23 cellular contexts compared by ENCODE assay signal in genomic region chr11:123642435-123642834, GRCh38. TPM values are rescaled to one million over a fixed set of nuclear protein-coding genes. Genes with fewer than 3 reads are reported as not detected.
"Had no signal": no experiment of that assay in that cellular context is flagged by ENCODE, and none has a peak within 500 bp of the region (broad histone marks: within the 10 kb centered on the region; RNA-seq: fewer than 3 reads in every experiment).

No MANE protein-coding gene starts in this region.

- H3K4me3 ChIP-seq: gastrocnemius medialis, lower lobe of right lung, pancreas, stomach, thyroid gland, vagina had no signal

- H3K4me3 Mint-ChIP-seq: effector memory CD8-positive, alpha-beta T cell; natural killer cell; stimulated activated effector memory CD8-positive, alpha-beta T cell treated with anti-CD3 and anti-CD28 coated beads, Interleukin-12 subunit alpha, Interleukin-12 subunit beta, amount 100 ng/mL, for 72 hours had no signal

- H3K27ac ChIP-seq: epithelial cell of prostate, gastrocnemius medialis, lower lobe of right lung, neutrophil, pancreas, stomach, thyroid gland, vagina had no signal

- H3K4me1 ChIP-seq: lower lobe of right lung, pancreas, thyroid gland, vagina had no signal

- H3K27me3 ChIP-seq: gastrocnemius medialis, pancreas, thyroid gland, vagina had no signal

- ATAC-seq: effector memory CD8-positive, alpha-beta T cell; esophagus mucosa; gastrocnemius medialis; left ventricle myocardium superior; lower lobe of right lung; natural killer cell; pancreas; sciatic nerve; stimulated activated effector memory CD8-positive, alpha-beta T cell treated with anti-CD3 and anti-CD28 coated beads, Interleukin-12 subunit alpha, Interleukin-12 subunit beta, amount 100 ng/mL, for 72 hours had no signal

- H3K27ac Mint-ChIP-seq: effector memory CD8-positive, alpha-beta T cell; natural killer cell; stimulated activated effector memory CD8-positive, alpha-beta T cell treated with anti-CD3 and anti-CD28 coated beads, Interleukin-12 subunit alpha, Interleukin-12 subunit beta, amount 100 ng/mL, for 72 hours had no signal

- FAIRE-seq: keratinocyte, pancreas had no signal

- H3K36me3 Mint-ChIP-seq: natural killer cell; stimulated activated effector memory CD8-positive, alpha-beta T cell treated with anti-CD3 and anti-CD28 coated beads, Interleukin-12 subunit alpha, Interleukin-12 subunit beta, amount 100 ng/mL, for 72 hours had no signal

- DNase-seq: cortex of kidney; effector memory CD8-positive, alpha-beta T cell; foreskin fibroblast; gastrocnemius medialis; head of caudate nucleus; left ventricle myocardium superior; lower lobe of right lung; natural killer cell; pancreas; stimulated activated CD4-positive, alpha-beta T cell treated with anti-CD3 and anti-CD28 coated beads, Interleukin-2, amount 100 ng/mL, for 24 hours; stimulated activated CD4-positive, alpha-beta T cell treated with anti-CD3 and anti-CD28 coated beads, Interleukin-4, amount 100 ng/mL, for 24 hours; stimulated activated naive CD4-positive, alpha-beta T cell treated with Interleukin-2 at 50 U/mL for 16 hours; stomach; thyroid gland; trophoblast cell had no signal

- H3K36me3 ChIP-seq: lower lobe of right lung, neutrophil, pancreas, stomach, thyroid gland, vagina had no signal

- H3K9me3 Mint-ChIP-seq: effector memory CD8-positive, alpha-beta T cell; natural killer cell; stimulated activated effector memory CD8-positive, alpha-beta T cell treated with anti-CD3 and anti-CD28 coated beads, Interleukin-12 subunit alpha, Interleukin-12 subunit beta, amount 100 ng/mL, for 72 hours had no signal

- H3K9me3 ChIP-seq: gastrocnemius medialis, lower lobe of right lung, neutrophil, pancreas, stomach, thyroid gland, vagina had no signal

RNA-seq across cellular contexts. Expression of gene SCN3B, which starts 12.0 kb away (rescaled TPM):
- total RNA-seq: mononuclear cell, natural killer cell had no signal
